Comparison of ENCODE assay signal across 8 cellular contexts in genomic region chr7:32728412-32729334, GRCh38.
A peak's percentile ranks its signal among the peaks of the same experiment; 100 is the strongest.
DNase-seq lines count a peak whose midpoint lies in the region; ATAC-seq and TF ChIP-seq lines count a peak whose summit lies in the region.
"Not testable (repeated sequence)": the region's sequence is repeated elsewhere in the genome, so short reads cannot be mapped to it uniquely, and the experiment has no call there.

No MANE protein-coding gene starts in this region.

- not testable (repeated sequence) for H3K27ac Mint-ChIP-seq in activated naive CD8-positive, alpha-beta T cell treated with anti-CD3 and anti-CD28 coated beads, Interleukin-2, amount 50 U/mL, for 24 hours

- intact Hi-C loops in head of caudate nucleus (cut with DNase I); tibial artery (cut with DNase I; ENCODE audit: low total_unique reads): not testable (repeated sequence)

- H3K9me3 Mint-ChIP-seq in activated naive CD8-positive, alpha-beta T cell treated with anti-CD3 and anti-CD28 coated beads, Interleukin-2, amount 50 U/mL, for 24 hours, result not testable (repeated sequence)

- DNase-seq in NB4 (ENCODE audit: low read depth) (peak; percentile 87), SKM-1 treated with dmso at 0.1 percent for 144 hours (lab: John Stamatoyannopoulos, UW; ENCODE audit: unreplicated experiment) (peak; percentile 8), head of caudate nucleus (peak; percentile 2 to 82 (median 62)), nucleus accumbens (lab: John Stamatoyannopoulos, UW) (peak in 47 of 56 donors; percentile 5 to 76 (median 43)), tibial artery (peak; percentile 56 to 81)
- peak; percentile 41 for DNase-seq in activated naive CD8-positive, alpha-beta T cell treated with anti-CD3 and anti-CD28 coated beads, Interleukin-2, amount 50 U/mL, for 24 hours

- H3K4me1 ChIP-seq in tibial artery, result peaks cover 0 to 19% (median 2%) of the 10 kb centered on the region in 4 donors

- H3K4me3 ChIP-seq in GM08714 (ENCODE audit: low read length) (peak overlapping the region; percentile 79; the same call in 1 of the 2 replicates), NB4 (ENCODE audit: low read depth, low read length) (peak overlapping the region; percentile 77), tibial artery (peak overlapping the region; percentile 90 to 91)

- not testable (repeated sequence) for TF ChIP-seq CTCF in NB4 (IDR thresholded peaks at IDR 0.05; ENCODE audit: low read depth, low read length); tibial artery (IDR thresholded peaks at IDR 0.05)

- H3K36me3 Mint-ChIP-seq in activated naive CD8-positive, alpha-beta T cell treated with anti-CD3 and anti-CD28 coated beads, Interleukin-2, amount 50 U/mL, for 24 hours (ENCODE audit: low read depth), result not testable (repeated sequence)

- peak overlapping the region; percentile 93 to 97 for H3K27ac ChIP-seq in tibial artery

- TF ChIP-seq POLR2A in NB4 (IDR thresholded peaks at IDR 0.05; ENCODE audit: extremely low read depth, insufficient read length), result peak; percentile 27

- H3K36me3 ChIP-seq in tibial artery, result not testable (repeated sequence)

- not testable (repeated sequence) for H3K4me1 Mint-ChIP-seq in activated naive CD8-positive, alpha-beta T cell treated with anti-CD3 and anti-CD28 coated beads, Interleukin-2, amount 50 U/mL, for 24 hours

- not testable (repeated sequence) for H3K9me3 ChIP-seq in tibial artery

- not testable (repeated sequence) for H3K27me3 ChIP-seq in tibial artery

- peak overlapping the region; percentile 70 for H3K4me3 Mint-ChIP-seq in activated naive CD8-positive, alpha-beta T cell treated with anti-CD3 and anti-CD28 coated beads, Interleukin-2, amount 50 U/mL, for 24 hours

- peak; percentile 77 for ATAC-seq in HG02588 (IDR thresholded peaks at IDR 0.05; ENCODE audit: unreplicated experiment)
- peak; percentile 83 for ATAC-seq in activated naive CD8-positive, alpha-beta T cell treated with anti-CD3 and anti-CD28 coated beads, Interleukin-2, amount 50 U/mL, for 24 hours

- peaks cover 13% of the 10 kb centered on the region for H3K27me3 Mint-ChIP-seq in activated naive CD8-positive, alpha-beta T cell treated with anti-CD3 and anti-CD28 coated beads, Interleukin-2, amount 50 U/mL, for 24 hours

Comparison
In these comparisons a context has a peak if more than half of its experiments do, and no peak if none do; other contexts are left out.
1. Peak in every context shown above with its lines: DNase-seq, ATAC-seq, H3K4me3 ChIP-seq and H3K27ac ChIP-seq.
2. DNase-seq: peak in every context shown above with its lines; median percentile 87 in NB4; 68 in tibial artery; 62 in head of caudate nucleus; 43 in nucleus accumbens; 41 in activated naive CD8-positive, alpha-beta T cell treated with anti-CD3 and anti-CD28 coated beads, Interleukin-2, amount 50 U/mL, for 24 hours; 8 in SKM-1 treated with dmso at 0.1 percent for 144 hours.